Comparison of ENCODE assay signal across 16 cellular contexts in genomic region chr11:64419818-64420485, GRCh38.
A peak's percentile ranks its signal among the peaks of the same experiment; 100 is the strongest.
DNase-seq lines count a peak whose midpoint lies in the region; ATAC-seq, FAIRE-seq and TF ChIP-seq lines count a peak whose summit lies in the region.
"Had no signal": no experiment of that assay in that cellular context is flagged by ENCODE, and none has a peak within 500 bp of the region (broad histone marks: within the 10 kb centered on the region; RNA-seq: fewer than 3 reads in every experiment).

No MANE protein-coding gene starts in this region.

- no peak for TF ChIP-seq CTCF in HFFc6 (IDR thresholded peaks at IDR 0.05)
- no peak for TF ChIP-seq CTCF in K562 (IDR thresholded peaks at IDR 0.05 in 2 of 3, conservative IDR thresholded peaks at IDR 0.05 in 1 of 3; ENCODE audit: insufficient read depth in 2 of 3, low read depth in 1 of 3, low read length in 3 of 3)
- TF ChIP-seq CTCF in keratinocyte (optimal IDR thresholded peaks at IDR 0.05 in 1 of 3, IDR thresholded peaks at IDR 0.05 in 1 of 3, conservative IDR thresholded peaks at IDR 0.05 in 1 of 3; ENCODE audit: extremely low read depth in 1 of 3, insufficient read depth in 2 of 3, low read length in 3 of 3) = no peak

- H3K4me2 ChIP-seq in K562 (ENCODE audit: insufficient read depth, low read length) (no peak overlapping the region), keratinocyte (ENCODE audit: control insufficient read depth, extremely low read depth, insufficient read depth, low read depth, low read length) (no peak overlapping the region)

- H3K4me3 Mint-ChIP-seq in HFFc6 = no peak overlapping the region
- H3K4me3 Mint-ChIP-seq in activated T-helper 17 cell treated with anti-CD3 and anti-CD28 coated beads, Interleukin-2, amount 50 U/mL, for 72 hours = no peak overlapping the region

- CTCF ChIA-PET in K562 (lab: Yijun Ruan, JAX; ENCODE audit: low intra/inter-chr PET ratio) = no interaction called here

- H3K9me3 ChIP-seq in K562 (replicated peaks; ENCODE audit: control insufficient read depth, insufficient read depth, low read depth, low read length) (0 out of 2 replicates have a peak, but pooled peaks cover 3% of the 10 kb centered on the region), keratinocyte (ENCODE audit: control insufficient read depth, low read depth, low read length) (peaks cover 6% of the 10 kb centered on the region)

- H3K4me1 Mint-ChIP-seq in HFFc6 (ENCODE audit: low read depth) = no peaks in the 10 kb centered on the region
- H3K4me1 Mint-ChIP-seq in activated T-helper 17 cell treated with anti-CD3 and anti-CD28 coated beads, Interleukin-2, amount 50 U/mL, for 72 hours = no peaks in the 10 kb centered on the region

- TF ChIP-seq POLR2A in K562 (conservative IDR thresholded peaks at IDR 0.05) = no peak

- H3K4me3 ChIP-seq in K562 (no peak overlapping the region), keratinocyte (ENCODE audit: control insufficient read depth in 2 of 3, extremely low read depth in 1 of 3, insufficient read depth in 2 of 3, low read depth in 1 of 3, low read length in 3 of 3) (no peak overlapping the region)
- H3K4me3 ChIP-seq: heart right ventricle, spleen had no signal

- BruUV-seq in K562 (replicated peaks; lab: Mats Ljungman, UMichigan) = no TSS peak

- POLR2A ChIA-PET in K562 (lab: Yijun Ruan, JAX) = interaction anchor here (0.6 to 2.2 kb wide), 4 partner anchors 9 to 448 kb away, joined by 3 to 10 read pairs (median 5); no protein-coding TSS in a partner anchor

- TF ChIP-seq EP300 in K562 (IDR thresholded peaks at IDR 0.05; ENCODE audit: low read length) = no peak

- H3K9ac ChIP-seq in K562 (ENCODE audit: insufficient read depth in 1 of 2, low read depth in 2 of 2, low read length in 2 of 2) = no peak overlapping the region
- H3K9ac ChIP-seq in keratinocyte (ENCODE audit: control insufficient read depth, extremely low read depth, insufficient read depth, low read length) = no peak overlapping the region
- H3K9ac ChIP-seq: parathyroid adenoma had no signal

- no peak for TF ChIP-seq RAD21 in K562 (CRISPR knock-in tag; conservative IDR thresholded peaks at IDR 0.05 in 1 of 2, IDR thresholded peaks at IDR 0.05 in 1 of 2)

- H3K27ac Mint-ChIP-seq in HFFc6 = no peak overlapping the region
- no peak overlapping the region for H3K27ac Mint-ChIP-seq in activated T-helper 17 cell treated with anti-CD3 and anti-CD28 coated beads, Interleukin-2, amount 50 U/mL, for 72 hours

- H3K36me3 ChIP-seq in K562 (ENCODE audit: control insufficient read depth, insufficient read depth, low read length) (no peaks in the 10 kb centered on the region), keratinocyte (ENCODE audit: control insufficient read depth in 2 of 2, extremely low read depth in 1 of 2, insufficient read depth in 2 of 2, low read length in 2 of 2) (no peaks in the 10 kb centered on the region)
- H3K36me3 ChIP-seq: heart right ventricle, spleen had no signal

- H2AFZ ChIP-seq in K562 (ENCODE audit: low read depth, low read length) = no peak overlapping the region
- H2AFZ ChIP-seq in keratinocyte (ENCODE audit: control insufficient read depth, low read length) = no peak overlapping the region
- H2AFZ ChIP-seq: parathyroid adenoma had no signal

- H3K9me1 ChIP-seq in K562 (ENCODE audit: control insufficient read depth, insufficient read depth, low read length) (no peaks in the 10 kb centered on the region), keratinocyte (ENCODE audit: control insufficient read depth, extremely low read depth, insufficient read depth, low read length) (no peaks in the 10 kb centered on the region)

- FAIRE-seq in K562 (lab: Jason Lieb, UNC) (no peak), keratinocyte (lab: Jason Lieb, UNC) (peak; percentile 43)

- no peaks in the 10 kb centered on the region for H3K36me3 Mint-ChIP-seq in HFFc6 (ENCODE audit: low read depth)
- H3K36me3 Mint-ChIP-seq in activated T-helper 17 cell treated with anti-CD3 and anti-CD28 coated beads, Interleukin-2, amount 50 U/mL, for 72 hours (ENCODE audit: low read depth) = no peaks in the 10 kb centered on the region

- dilution Hi-C loops in keratinocyte (cut with MboI; ENCODE audit: extremely low pct_ligation_motif_present, low sequenced_read_pairs) = no loop called here

- no peak overlapping the region for H3K27ac ChIP-seq in K562 (ENCODE audit: extremely low read depth, low read depth, low read length)
- no peak overlapping the region for H3K27ac ChIP-seq in keratinocyte (ENCODE audit: control insufficient read depth, insufficient read depth, low read length)
- H3K27ac ChIP-seq: C4-2B, heart right ventricle, parathyroid adenoma, spleen had no signal

- peak; percentile 56 for DNase-seq in EH (ENCODE audit: low read depth)
- peak; percentile 7 for DNase-seq in HFFc6
- no peak for DNase-seq in K562 (ENCODE audit: extremely low read depth in 1 of 4, low spot score in 3 of 4)
- DNase-seq in keratinocyte (ENCODE audit: low read depth, low spot score) = no peak
- no peak for DNase-seq in activated CD4-positive, alpha-beta T cell treated with anti-CD3 and anti-CD28 coated beads for 4 hours
- no peak for DNase-seq in cardiac septum (ENCODE audit: low spot score)
- DNase-seq: activated CD4-positive, alpha-beta T cell treated with anti-CD3 and anti-CD28 coated beads for 1 hour; activated naive CD4-positive, alpha-beta T cell treated with Interleukin-2 at 50 U/mL for 16 hours; NCI-H2029; stimulated activated naive CD4-positive, alpha-beta T cell treated with Interleukin-2 at 50 U/mL for 16 hours had no signal

- H3K4me1 ChIP-seq in K562 (replicated peaks in 1 of 2; ENCODE audit: control insufficient read depth in 2 of 2, insufficient read depth in 2 of 2, low read length in 2 of 2) (no peaks in the 10 kb centered on the region), keratinocyte (ENCODE audit: control insufficient read depth, extremely low read depth, insufficient read depth, low read length) (no peaks in the 10 kb centered on the region)
- H3K4me1 ChIP-seq: heart right ventricle, parathyroid adenoma had no signal

- peaks cover 27% of the 10 kb centered on the region for H3K9me3 Mint-ChIP-seq in HFFc6
- peaks cover 3% of the 10 kb centered on the region for H3K9me3 Mint-ChIP-seq in activated T-helper 17 cell treated with anti-CD3 and anti-CD28 coated beads, Interleukin-2, amount 50 U/mL, for 72 hours

- no peaks in the 10 kb centered on the region for H4K20me1 ChIP-seq in K562 (replicated peaks; ENCODE audit: control insufficient read depth, insufficient read depth, low read length)
- no peaks in the 10 kb centered on the region for H4K20me1 ChIP-seq in keratinocyte (ENCODE audit: control insufficient read depth, extremely low read depth, insufficient read depth, low read length)

- no peak for ATAC-seq in K562
- no peak for ATAC-seq in activated T-helper 17 cell treated with anti-CD3 and anti-CD28 coated beads, Interleukin-2, amount 50 U/mL, for 72 hours (replicated peaks)
- ATAC-seq: Right ventricle myocardium inferior had no signal

- intact Hi-C loops in K562 (cut with micrococcal nuclease) = no loop called here
- intact Hi-C loops in cardiac septum (cut with DNase I) = no loop called here

- H3K79me2 ChIP-seq in K562 (ENCODE audit: control insufficient read depth, insufficient read depth, low read length) (no peaks in the 10 kb centered on the region), keratinocyte (ENCODE audit: control insufficient read depth, insufficient read depth, low read length) (no peaks in the 10 kb centered on the region)
- H3K79me2 ChIP-seq: parathyroid adenoma had no signal

- WGBS in K562 (ENCODE audit: insufficient coverage, low coverage, missing lambda C conversion rate) = 9% methylated on average over 8 of the region's 8 CpGs

- H3K27me3 ChIP-seq in K562 (ENCODE audit: control insufficient read depth in 2 of 2, insufficient read depth in 2 of 2, low read length in 2 of 2) = peaks cover 9 to 16% of the 10 kb centered on the region in 2 experiments; a peak in 4 of 5 replicates
- H3K27me3 ChIP-seq in keratinocyte (ENCODE audit: control insufficient read depth, extremely low read depth, insufficient read depth, low read length) = no peaks in the 10 kb centered on the region
- H3K27me3 ChIP-seq: spleen had no signal

- peaks cover 24% of the 10 kb centered on the region for H3K27me3 Mint-ChIP-seq in HFFc6 (ENCODE audit: insufficient read depth)
- H3K27me3 Mint-ChIP-seq in activated T-helper 17 cell treated with anti-CD3 and anti-CD28 coated beads, Interleukin-2, amount 50 U/mL, for 72 hours = no peaks in the 10 kb centered on the region

- in situ Hi-C loops in K562 (cut with MboI) = no loop called here

TF ChIP-seq in K562, 482 proteins besides CTCF, POLR2A, EP300 and RAD21 (continues in another document):
- TF ChIP-seq CLOCK (CRISPR knock-in tag; IDR thresholded peaks at IDR 0.05; ENCODE audit: borderline replicate concordance) (no peak), RBM25 (IDR thresholded peaks at IDR 0.05; ENCODE audit: low read depth, low read length, severe bottlenecking) (peak; percentile 69), NFYB (IDR thresholded peaks at IDR 0.05; ENCODE audit: extremely low read depth, insufficient read length) (no peak), MXD1 (CRISPR knock-in tag; IDR thresholded peaks at IDR 0.05; ENCODE audit: borderline replicate concordance, poor library complexity, severe bottlenecking) (no peak)

Comparison
In these comparisons a context has a peak if more than half of its experiments do, and no peak if none do; other contexts are left out.
1. DNase-seq: peak in EH (single experiment) and HFFc6 (single experiment); none in K562 (0 of 4), keratinocyte (single experiment), activated CD4-positive, alpha-beta T cell treated with anti-CD3 and anti-CD28 coated beads for 4 hours (0 of 2) and cardiac septum (single experiment).